ENCODE assay signal across 24 cellular contexts in genomic region chr2:126637393-126637792, GRCh38.
"Had no signal": no experiment of that assay in that cellular context is flagged by ENCODE, and none has a peak within 500 bp of the region (broad histone marks: within the 10 kb centered on the region; RNA-seq: fewer than 3 reads in every experiment).

No MANE protein-coding gene starts in this region.

- DNase-seq: activated CD4-positive, alpha-beta T cell treated with anti-CD3 and anti-CD28 coated beads, Interleukin-2, amount 10 ng/mL, durations not matched to agents 7 days and 5 days; activated CD4-positive, CD25-positive, alpha-beta regulatory T cell treated with anti-CD3 and anti-CD28 coated beads, Interleukin-2, amount 50 U/mL, for 72 hours; activated gamma-delta T cell treated with Interleukin-2 at 50 U/mL for 16 hours; activated naive CD4-positive, alpha-beta T cell treated with anti-CD3 and anti-CD28 coated beads, Interleukin-2, amount 50 U/mL, for 16 hours; activated T-cell treated with anti-CD3 and anti-CD28 coated beads for 4 hours; amniotic stem cell; brain microvascular endothelial cell; head of caudate nucleus; hippocampal formation; kidney; left colon; mammary epithelial cell; posterior cingulate gyrus; right cardiac atrium; stimulated activated CD4-positive, alpha-beta T cell treated with anti-CD3 and anti-CD28 coated beads, Interleukin-15, amount 100 ng/mL, for 24 hours; stimulated activated CD4-positive, alpha-beta T cell treated with anti-CD3 and anti-CD28 coated beads, Interleukin-2, amount 100 ng/mL, for 24 hours; stimulated activated naive B cell treated with anti-CD40 and anti-IgM and Interleukin-4, amounts not matched to agents 10 μg/mL and 1 μg/mL and 100 μg/mL, for 72 hours; stomach; T-helper 9 cell; thyroid gland had no signal

- H3K27me3 ChIP-seq: brain microvascular endothelial cell, gastroesophageal sphincter, stomach, thyroid gland, upper lobe of left lung had no signal

- H3K4me3 Mint-ChIP-seq: activated CD4-positive, alpha-beta T cell treated with anti-CD3 and anti-CD28 coated beads, Interleukin-2, amount 10 ng/mL, durations not matched to agents 7 days and 5 days; nephron; stimulated activated naive B cell treated with anti-CD40 and anti-IgM and Interleukin-4, amounts not matched to agents 10 μg/mL and 1 μg/mL and 100 μg/mL, for 72 hours had no signal

- H3K4me1 Mint-ChIP-seq: activated CD4-positive, alpha-beta T cell treated with anti-CD3 and anti-CD28 coated beads, Interleukin-2, amount 10 ng/mL, durations not matched to agents 7 days and 5 days had no signal

- ATAC-seq: gastroesophageal sphincter; left colon; right cardiac atrium; stimulated activated naive B cell treated with anti-CD40 and anti-IgM and Interleukin-4, amounts not matched to agents 10 μg/mL and 1 μg/mL and 100 μg/mL, for 72 hours had no signal

- H3K4me1 ChIP-seq: gastroesophageal sphincter, stomach, thyroid gland had no signal

- H3K9me3 Mint-ChIP-seq: activated CD4-positive, alpha-beta T cell treated with anti-CD3 and anti-CD28 coated beads, Interleukin-2, amount 10 ng/mL, durations not matched to agents 7 days and 5 days; nephron; stimulated activated naive B cell treated with anti-CD40 and anti-IgM and Interleukin-4, amounts not matched to agents 10 μg/mL and 1 μg/mL and 100 μg/mL, for 72 hours had no signal

- H3K27me3 Mint-ChIP-seq: stimulated activated naive B cell treated with anti-CD40 and anti-IgM and Interleukin-4, amounts not matched to agents 10 μg/mL and 1 μg/mL and 100 μg/mL, for 72 hours had no signal

- H3K4me3 ChIP-seq: coronary artery, gastroesophageal sphincter, stomach, thyroid gland, upper lobe of left lung had no signal

- H3K27ac ChIP-seq: brain microvascular endothelial cell, coronary artery, gastroesophageal sphincter, stomach, thyroid gland, upper lobe of left lung had no signal

- H3K36me3 Mint-ChIP-seq: stimulated activated naive B cell treated with anti-CD40 and anti-IgM and Interleukin-4, amounts not matched to agents 10 μg/mL and 1 μg/mL and 100 μg/mL, for 72 hours had no signal

- H3K9me3 ChIP-seq: gastroesophageal sphincter, stomach, thyroid gland, upper lobe of left lung had no signal

- H3K36me3 ChIP-seq: brain microvascular endothelial cell, gastroesophageal sphincter, stomach, thyroid gland, upper lobe of left lung had no signal

- H3K27ac Mint-ChIP-seq: activated CD4-positive, alpha-beta T cell treated with anti-CD3 and anti-CD28 coated beads, Interleukin-2, amount 10 ng/mL, durations not matched to agents 7 days and 5 days; nephron; stimulated activated naive B cell treated with anti-CD40 and anti-IgM and Interleukin-4, amounts not matched to agents 10 μg/mL and 1 μg/mL and 100 μg/mL, for 72 hours had no signal
